Comparison of ENCODE assay signal across 21 cellular contexts in the genomic region with DNA sequence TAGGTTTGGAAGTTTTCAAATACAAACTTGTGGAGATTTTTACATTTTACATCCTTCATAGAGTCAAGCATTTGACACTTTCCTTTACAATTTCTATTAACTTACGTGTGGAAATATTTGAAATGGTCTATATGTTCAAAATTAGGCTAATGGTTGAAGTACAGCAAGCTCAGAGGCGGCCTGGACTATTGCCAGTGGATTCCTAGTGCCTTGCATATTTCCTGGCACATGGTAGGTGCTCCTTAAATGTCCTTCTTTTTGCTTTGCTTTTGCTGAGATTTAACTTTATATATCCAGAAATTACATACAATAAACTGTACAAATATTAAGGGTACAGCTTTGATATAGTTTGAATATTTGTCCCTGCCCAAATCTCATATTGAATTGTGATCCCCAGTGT.
"Had no signal": no experiment of that assay in that cellular context is flagged by ENCODE, and none has a peak within 500 bp of the region (broad histone marks: within the 10 kb centered on the region; RNA-seq: fewer than 3 reads in every experiment).

No MANE protein-coding gene starts in this region.

- H3K4me3 ChIP-seq: ascending aorta, colonic mucosa, sigmoid colon, stomach, vagina had no signal

- H3K27me3 Mint-ChIP-seq: T-cell had no signal

- H3K4me3 Mint-ChIP-seq: activated CD4-positive, alpha-beta T cell treated with anti-CD3 and anti-CD28 coated beads, Interleukin-2, amount 10 ng/mL, durations not matched to agents 24 days and 14 days; activated naive CD4-positive, alpha-beta T cell treated with anti-CD3 and anti-CD28 coated beads, Interleukin-2, amount 10 ng/mL, durations not matched to agents 7 days and 5 days; activated T-cell treated with anti-CD3 and anti-CD28 coated beads, Interleukin-2, amount 50 U/mL, for 4 hours; mesothelial cell of epicardium; nephron; stimulated activated effector memory CD8-positive, alpha-beta T cell treated with anti-CD3 and anti-CD28 coated beads, Interleukin-12 subunit alpha, Interleukin-12 subunit beta, amount 100 ng/mL, for 72 hours; T-cell had no signal

- H3K4me1 Mint-ChIP-seq: nephron had no signal

- H3K27me3 ChIP-seq: ascending aorta, colonic mucosa, sigmoid colon, stomach, vagina had no signal

- ATAC-seq: activated T-cell treated with anti-CD3 and anti-CD28 coated beads, Interleukin-2, amount 50 U/mL, for 4 hours; stimulated activated effector memory CD8-positive, alpha-beta T cell treated with anti-CD3 and anti-CD28 coated beads, Interleukin-12 subunit alpha, Interleukin-12 subunit beta, amount 100 ng/mL, for 72 hours; T-cell had no signal

- H3K9ac ChIP-seq: parathyroid adenoma had no signal

- H3K9me3 Mint-ChIP-seq: activated CD4-positive, alpha-beta T cell treated with anti-CD3 and anti-CD28 coated beads, Interleukin-2, amount 10 ng/mL, durations not matched to agents 24 days and 14 days had no signal

- H2AFZ ChIP-seq: parathyroid adenoma had no signal

- H3K79me2 ChIP-seq: parathyroid adenoma had no signal

- H3K27ac ChIP-seq: ascending aorta, colonic mucosa, parathyroid adenoma, sigmoid colon, stomach, vagina had no signal

- H3K36me3 Mint-ChIP-seq: activated naive CD4-positive, alpha-beta T cell treated with anti-CD3 and anti-CD28 coated beads, Interleukin-2, amount 10 ng/mL, durations not matched to agents 7 days and 5 days had no signal

- H3K27ac Mint-ChIP-seq: activated CD4-positive, alpha-beta T cell treated with anti-CD3 and anti-CD28 coated beads, Interleukin-2, amount 10 ng/mL, durations not matched to agents 24 days and 14 days; activated naive CD4-positive, alpha-beta T cell treated with anti-CD3 and anti-CD28 coated beads, Interleukin-2, amount 10 ng/mL, durations not matched to agents 7 days and 5 days; mesothelial cell of epicardium; nephron; stimulated activated effector memory CD8-positive, alpha-beta T cell treated with anti-CD3 and anti-CD28 coated beads, Interleukin-12 subunit alpha, Interleukin-12 subunit beta, amount 100 ng/mL, for 72 hours; T-cell had no signal

- DNase-seq: activated CD4-positive, alpha-beta T cell treated with anti-CD3 and anti-CD28 coated beads, Interleukin-2, amount 10 ng/mL, durations not matched to agents 24 days and 14 days; activated CD4-positive, CD25-positive, alpha-beta regulatory T cell; activated CD8-positive, alpha-beta memory T cell treated with anti-CD3 and anti-CD28 coated beads, Interleukin-2, amount 50 U/mL, for 4 hours; activated effector memory CD4-positive, alpha-beta T cell treated with Interleukin-2 at 50 U/mL for 16 hours; activated naive CD4-positive, alpha-beta T cell treated with anti-CD3 and anti-CD28 coated beads, Interleukin-2, amount 10 ng/mL, durations not matched to agents 7 days and 5 days; activated T-cell treated with anti-CD3 and anti-CD28 coated beads, Interleukin-2, amount 50 U/mL, for 4 hours; colonic mucosa; erythroblast; foreskin melanocyte; sigmoid colon; stimulated activated CD4-positive, alpha-beta T cell treated with anti-CD3 and anti-CD28 coated beads, Interleukin-4, amount 100 ng/mL, for 24 hours; stomach; T-cell; T-helper 9 cell; trophoblast cell had no signal

- H3K4me1 ChIP-seq: ascending aorta, colonic mucosa, parathyroid adenoma had no signal

- H3K36me3 ChIP-seq: ascending aorta, colonic mucosa, sigmoid colon, stomach, vagina had no signal

- H3K9me3 ChIP-seq: ascending aorta, colonic mucosa, sigmoid colon, stomach, vagina had no signal
